Comparison of ENCODE assay signal across 26 cellular contexts in genomic region chr7:85475071-85475470, GRCh38.
DNase-seq lines count a peak whose midpoint lies in the region; ATAC-seq, FAIRE-seq and TF ChIP-seq lines count a peak whose summit lies in the region.
"Had no signal": no experiment of that assay in that cellular context is flagged by ENCODE, and none has a peak within 500 bp of the region (broad histone marks: within the 10 kb centered on the region; RNA-seq: fewer than 3 reads in every experiment).

No MANE protein-coding gene starts in this region.

- intact Hi-C loops in gastrocnemius medialis (cut with DNase I; ENCODE audit: low total_unique reads) (no loop called here), testis (cut with DNase I; ENCODE audit: low total_unique reads) (no loop called here)

- H3K27me3 ChIP-seq in gastrocnemius medialis: no peaks in the 10 kb centered on the region
- H3K27me3 ChIP-seq in testis: no peaks in the 10 kb centered on the region
- H3K27me3 ChIP-seq: BLaER1, SJCRH30 had no signal

- in situ Hi-C loops in gastrocnemius medialis (cut with MboI; ENCODE audit: low sequenced_read_pairs in 4 of 4): no loop called here

- DNase-seq in GM12892 (ENCODE audit: insufficient read length): no peak
- peak; percentile 51 for DNase-seq in NCI-H69 (lab: John Stamatoyannopoulos, UW)
- DNase-seq in cerebellar cortex (ENCODE audit: low spot score): no peak
- DNase-seq in gastrocnemius medialis: no peak
- no peak for DNase-seq in testis
- DNase-seq: CD4-positive, CD25-positive, alpha-beta regulatory T cell; DMS153; DND-41; GM23248; H7; NCI-H1048; NCI-H1417 treated with DMSO at 0.1 percent for 48 hours; NCI-H1694 treated with DMSO at 0.1 percent for 48 hours; NCI-H2227 treated with DMSO at 0.1 percent for 48 hours; NCI-H510A; NCI-H748 treated with DMSO at 0.1 percent for 48 hours; PC-9; SJCRH30; T-cell had no signal

- H3K9me3 ChIP-seq in gastrocnemius medialis: no peaks in the 10 kb centered on the region
- H3K9me3 ChIP-seq in testis: no peaks in the 10 kb centered on the region
- H3K9me3 ChIP-seq: BLaER1, SJCRH30 had no signal

- H3K4me3 ChIP-seq in gastrocnemius medialis (no peak overlapping the region), testis (no peak overlapping the region)
- H3K4me3 ChIP-seq: BLaER1, GM23248, K562, PC-9, SJCRH30 had no signal

- peak; percentile 48 for FAIRE-seq in GM12892 (lab: Jason Lieb, UNC)
- FAIRE-seq: A204.1, K562 had no signal

- WGBS in testis, 2 donors: 83 to 90% methylated on average over 5 of the region's 5 CpGs

- H3K27ac ChIP-seq in gastrocnemius medialis: no peak overlapping the region
- no peak overlapping the region for H3K27ac ChIP-seq in testis
- H3K27ac ChIP-seq: BLaER1, GM23248, PC-9, SJCRH30 had no signal

- H3K4me1 ChIP-seq in gastrocnemius medialis (no peaks in the 10 kb centered on the region), testis (no peaks in the 10 kb centered on the region)
- H3K4me1 ChIP-seq: SJCRH30 had no signal

- TF ChIP-seq CTCF in gastrocnemius medialis (IDR thresholded peaks at IDR 0.05 in 4 of 5, conservative IDR thresholded peaks at IDR 0.05 in 1 of 5) (no peak), testis (IDR thresholded peaks at IDR 0.05) (no peak)

- ATAC-seq in GM18858 (IDR thresholded peaks at IDR 0.05; ENCODE audit: unreplicated experiment) (peak; percentile 29), HG02973 (IDR thresholded peaks at IDR 0.05; ENCODE audit: unreplicated experiment) (peak; percentile 49), gastrocnemius medialis (no peak), esophagus mucosa (no peak)
- ATAC-seq: K562, Right ventricle myocardium inferior, T-cell had no signal

- H3K36me3 ChIP-seq in gastrocnemius medialis (no peaks in the 10 kb centered on the region), testis (ENCODE audit: low read depth, missing control alignments) (no peaks in the 10 kb centered on the region)
- H3K36me3 ChIP-seq: BLaER1, SJCRH30 had no signal

- TF ChIP-seq POLR2A in GM12892 (IDR thresholded peaks at IDR 0.05; ENCODE audit: low read depth, low read length) (no peak), gastrocnemius medialis (IDR thresholded peaks at IDR 0.05) (no peak), testis (IDR thresholded peaks at IDR 0.05) (no peak)

Comparison
In these comparisons a context has a peak if more than half of its experiments do, and no peak if none do; other contexts are left out.
1. ATAC-seq: peak in GM18858 (single experiment) and HG02973 (single experiment); none in gastrocnemius medialis (0 of 2) and esophagus mucosa (single experiment).